Comparison of ENCODE assay signal across 14 cellular contexts in the genomic region with DNA sequence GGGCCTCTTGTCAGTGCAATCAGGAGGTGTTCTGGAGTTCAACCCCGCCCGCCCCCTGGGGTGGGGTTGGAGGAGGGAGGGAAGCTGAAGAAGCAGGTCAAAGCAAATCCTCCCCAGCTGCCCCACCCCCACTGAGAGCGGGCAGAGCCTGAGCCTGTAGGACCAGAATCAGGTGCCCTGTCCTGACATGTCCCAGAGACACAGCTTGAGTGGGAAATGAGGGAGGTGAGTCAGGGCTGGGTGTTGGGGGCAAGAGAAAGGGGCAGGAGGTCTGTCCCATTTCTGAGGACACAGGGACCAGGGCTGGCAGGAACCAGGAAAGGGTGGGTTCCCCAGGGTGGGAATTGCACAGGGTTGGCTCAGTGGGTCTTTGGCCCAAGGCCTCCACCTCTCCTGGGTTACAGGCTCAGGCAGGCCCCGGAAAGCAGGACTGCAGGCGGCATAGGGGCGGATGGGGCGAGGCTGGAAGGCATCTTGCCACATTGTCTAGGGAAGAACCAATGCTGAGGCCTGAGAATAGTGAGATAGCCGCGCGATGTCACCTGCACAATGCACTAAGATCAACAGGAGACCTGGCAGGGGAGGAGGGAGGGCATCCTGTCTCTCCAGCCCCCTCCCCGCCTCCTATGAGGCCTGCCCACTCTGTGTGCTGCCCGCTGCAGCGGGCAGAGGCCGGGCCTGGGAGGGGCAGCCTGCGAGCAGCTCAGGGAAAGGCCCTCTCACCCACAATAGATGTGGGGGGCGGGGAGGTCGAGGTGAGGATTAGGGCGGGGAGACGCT. TPM values are rescaled to one million over a fixed set of nuclear protein-coding genes. Genes with fewer than 3 reads are reported as not detected.
DNase-seq lines count a peak whose midpoint lies in the region; ATAC-seq and TF ChIP-seq lines count a peak whose summit lies in the region.
"Had no signal": no experiment of that assay in that cellular context is flagged by ENCODE, and none has a peak within 500 bp of the region (broad histone marks: within the 10 kb centered on the region; RNA-seq: fewer than 3 reads in every experiment).

No MANE protein-coding gene starts in this region.

- H3K4me1 Mint-ChIP-seq in activated CD4-positive, alpha-beta T cell treated with anti-CD3 and anti-CD28 coated beads for 36 hours = peaks cover 9% of the 10 kb centered on the region

- no peaks in the 10 kb centered on the region for H3K27me3 ChIP-seq in PC-9 (ENCODE audit: insufficient read depth, low read depth)
- no peaks in the 10 kb centered on the region for H3K27me3 ChIP-seq in foreskin keratinocyte
- H3K27me3 ChIP-seq in tibial artery = no peaks in the 10 kb centered on the region
- H3K27me3 ChIP-seq: body of pancreas, upper lobe of right lung had no signal

- H3K4me3 ChIP-seq in PC-9 (peak overlapping the region; percentile 30; the same call in 1 of the 2 replicates), urinary bladder (ENCODE audit: low read depth, low read length) (no peak overlapping the region), tibial artery (no peak overlapping the region)
- H3K4me3 ChIP-seq: body of pancreas, upper lobe of right lung had no signal

- H3K27ac ChIP-seq in PC-9 = peak overlapping the region; percentile 85
- peak overlapping the region; percentile 98 for H3K27ac ChIP-seq in foreskin keratinocyte
- H3K27ac ChIP-seq in urinary bladder (ENCODE audit: low read depth) = peak overlapping the region; percentile 25
- H3K27ac ChIP-seq in tibial artery = no peak overlapping the region
- H3K27ac ChIP-seq: body of pancreas, upper lobe of right lung had no signal

- CTCF ChIA-PET in PC-9 (lab: Charles Lee) = no interaction called here
- CTCF ChIA-PET in activated CD4-positive, alpha-beta T cell treated with anti-CD3 and anti-CD28 coated beads for 36 hours (lab: Charles Lee) = no interaction called here

- H2AFZ ChIP-seq in PC-9 = 0 out of 2 replicates have a peak overlapping the region, but pooled peaks have one; percentile 24

- peak; percentile 21 for DNase-seq in NCI-H748 (lab: John Stamatoyannopoulos, UW; ENCODE audit: unreplicated experiment)
- DNase-seq in NCI-H748 treated with DMSO at 0.1 percent for 48 hours (lab: John Stamatoyannopoulos, UW) = no peak
- peak; percentile 80 to 85 for DNase-seq in PC-9
- peak; percentile 98 for DNase-seq in foreskin keratinocyte
- DNase-seq in activated CD4-positive, alpha-beta T cell treated with anti-CD3 and anti-CD28 coated beads for 36 hours = no peak
- DNase-seq in tibial artery = no peak
- DNase-seq: activated effector memory CD4-positive, alpha-beta T cell treated with anti-CD3 and anti-CD28 coated beads, Interleukin-2, amount 50 U/mL, for 16 hours; body of pancreas; nucleus accumbens; stimulated activated CD4-positive, alpha-beta T cell treated with anti-CD3 and anti-CD28 coated beads, Interleukin-12 subunit alpha, Interleukin-12 subunit beta, amount 100 ng/mL, for 4 hours; T-helper 2 cell; upper lobe of right lung had no signal

- peaks cover 27% of the 10 kb centered on the region for H3K79me2 ChIP-seq in PC-9 (ENCODE audit: low read depth)

- no TSS peak for BruUV-seq in PC-9 (replicated peaks; lab: Mats Ljungman, UMichigan)

- intact Hi-C loops in PC-9 (cut with micrococcal nuclease; ENCODE audit: unreplicated experiment) = loop anchor here (1.0 to 10.0 kb wide), 5 partner anchors 12 to 608 kb away; a partner anchor contains a TSS
- intact Hi-C loops in activated CD4-positive, alpha-beta T cell treated with anti-CD3 and anti-CD28 coated beads for 36 hours (cut with DNase I, micrococcal nuclease) = no loop called here
- intact Hi-C loops in tibial artery (cut with DNase I; ENCODE audit: low total_unique reads) = no loop called here

- H3K36me3 Mint-ChIP-seq in activated CD4-positive, alpha-beta T cell treated with anti-CD3 and anti-CD28 coated beads for 36 hours (ENCODE audit: low read depth) = no peaks in the 10 kb centered on the region

- WGBS in urinary bladder = 85% methylated on average over 19 of the region's 19 CpGs

- no peak overlapping the region for H3K4me3 Mint-ChIP-seq in activated CD4-positive, alpha-beta T cell treated with anti-CD3 and anti-CD28 coated beads for 36 hours

- ATAC-seq in foreskin keratinocyte (peak; percentile 61), HG02973 (IDR thresholded peaks at IDR 0.05; ENCODE audit: unreplicated experiment) (no peak)
- no peak for ATAC-seq in activated CD4-positive, alpha-beta T cell treated with anti-CD3 and anti-CD28 coated beads for 36 hours
- ATAC-seq: body of pancreas, upper lobe of right lung had no signal

- H3K4me2 ChIP-seq in PC-9 = peak overlapping the region; percentile 63

- POLR2A ChIA-PET in PC-9 (lab: Charles Lee; ENCODE audit: unreplicated experiment) = interaction anchor here (0.5 to 0.6 kb wide), 2 partner anchors 16 to 322 kb away, joined by 3 to 5 read pairs; no protein-coding TSS in a partner anchor
- POLR2A ChIA-PET in activated CD4-positive, alpha-beta T cell treated with anti-CD3 and anti-CD28 coated beads for 36 hours (lab: Charles Lee) = no interaction called here

- no peaks in the 10 kb centered on the region for H3K27me3 Mint-ChIP-seq in activated CD4-positive, alpha-beta T cell treated with anti-CD3 and anti-CD28 coated beads for 36 hours

- H3K9me2 ChIP-seq in PC-9 (ENCODE audit: insufficient read depth) = no peaks in the 10 kb centered on the region

- H3K27ac Mint-ChIP-seq in activated CD4-positive, alpha-beta T cell treated with anti-CD3 and anti-CD28 coated beads for 36 hours = no peak overlapping the region

- peaks cover 82% of the 10 kb centered on the region for H3K4me1 ChIP-seq in PC-9 (replicated peaks; ENCODE audit: insufficient read depth)
- H3K4me1 ChIP-seq in foreskin keratinocyte = peaks cover 79% of the 10 kb centered on the region
- H3K4me1 ChIP-seq in urinary bladder (ENCODE audit: insufficient read depth) = no peaks in the 10 kb centered on the region
- peaks cover 0 to 29% (median 9%) of the 10 kb centered on the region in 4 donors for H3K4me1 ChIP-seq in tibial artery

- H3K9me3 ChIP-seq in PC-9 (ENCODE audit: insufficient read depth, low read depth) (no peaks in the 10 kb centered on the region), tibial artery (no peaks in the 10 kb centered on the region)
- H3K9me3 ChIP-seq: body of pancreas, upper lobe of right lung had no signal

- H3K36me3 ChIP-seq in PC-9 (ENCODE audit: low read depth) (no peaks in the 10 kb centered on the region), urinary bladder (ENCODE audit: insufficient read depth) (no peaks in the 10 kb centered on the region), tibial artery (no peaks in the 10 kb centered on the region)
- H3K36me3 ChIP-seq: upper lobe of right lung had no signal

- no peak for TF ChIP-seq CTCF in PC-9 (conservative IDR thresholded peaks at IDR 0.05)
- TF ChIP-seq CTCF in foreskin keratinocyte (conservative IDR thresholded peaks at IDR 0.05) = no peak
- no peak for TF ChIP-seq CTCF in tibial artery (IDR thresholded peaks at IDR 0.05)

- peaks cover 38% of the 10 kb centered on the region for H3F3A ChIP-seq in PC-9 (ENCODE audit: insufficient read depth, low read depth)

- no peaks in the 10 kb centered on the region for H4K20me1 ChIP-seq in PC-9 (ENCODE audit: insufficient read depth)

- no peaks in the 10 kb centered on the region for H3K9me3 Mint-ChIP-seq in activated CD4-positive, alpha-beta T cell treated with anti-CD3 and anti-CD28 coated beads for 36 hours (ENCODE audit: low read depth)

RNA-seq across cellular contexts. Expression of a gene that starts 32.4 kb away (rescaled TPM):
- total RNA-seq in PC-9 (2021) (17.6 and 21.5 TPM in 2 replicates), foreskin keratinocyte (45.0 and 49.6 TPM in 2 replicates), urinary bladder (18.1 TPM)
- polyA plus RNA-seq in foreskin keratinocyte (28.6 and 33.1 TPM in 2 replicates), urinary bladder (17.6 TPM)
- 1 to 10 TPM; 1.6 to 1.7 TPM for total RNA-seq in activated CD4-positive, alpha-beta T cell treated with anti-CD3 and anti-CD28 coated beads for 36 hours

Comparison
In these comparisons a context has a peak if more than half of its experiments do, and no peak if none do; other contexts are left out.
1. DNase-seq: peak in NCI-H748 (single experiment), PC-9 (2 of 2) and foreskin keratinocyte (2 of 2); none in NCI-H748 treated with DMSO at 0.1 percent for 48 hours (single experiment), activated CD4-positive, alpha-beta T cell treated with anti-CD3 and anti-CD28 coated beads for 36 hours (single experiment) and tibial artery (0 of 2).
2. H3K27ac ChIP-seq: peak in PC-9 (single experiment), foreskin keratinocyte (single experiment) and urinary bladder (single experiment); none in tibial artery (0 of 2).